Comparison of ENCODE assay signal across 8 cellular contexts in genomic region chr13:113491418-113491883, GRCh38. TPM values are rescaled to one million over a fixed set of nuclear protein-coding genes. Genes with fewer than 3 reads are reported as not detected.
DNase-seq lines count a peak whose midpoint lies in the region; ATAC-seq and TF ChIP-seq lines count a peak whose summit lies in the region.

No MANE protein-coding gene starts in this region.

- peaks cover 61% of the 10 kb centered on the region for H3K79me2 ChIP-seq in DND-41 (ENCODE audit: insufficient read depth, low read length)

- peak overlapping the region; percentile 82 for H3K9ac ChIP-seq in DND-41 (ENCODE audit: low read depth, low read length)

- peak overlapping the region; percentile 39 to 90 (median 74) for H3K27ac Mint-ChIP-seq in immature natural killer cell
- peak overlapping the region; percentile 86 for H3K27ac Mint-ChIP-seq in stimulated activated memory B cell treated with anti-CD40 and anti-IgM and Interleukin-4, amounts not matched to agents 10 μg/mL and 1 μg/mL and 100 μg/mL, for 72 hours

- peaks cover 5 to 9% (median 5%) of the 10 kb centered on the region in 3 donors for H3K27me3 Mint-ChIP-seq in immature natural killer cell (ENCODE audit: low read depth in 3 of 3)
- no peaks in the 10 kb centered on the region for H3K27me3 Mint-ChIP-seq in stimulated activated memory B cell treated with anti-CD40 and anti-IgM and Interleukin-4, amounts not matched to agents 10 μg/mL and 1 μg/mL and 100 μg/mL, for 72 hours

- peaks cover 47 to 60% of the 10 kb centered on the region in 2 donors for H3K4me1 Mint-ChIP-seq in immature natural killer cell
- H3K4me1 Mint-ChIP-seq in stimulated activated memory B cell treated with anti-CD40 and anti-IgM and Interleukin-4, amounts not matched to agents 10 μg/mL and 1 μg/mL and 100 μg/mL, for 72 hours: peaks cover 71% of the 10 kb centered on the region

- H2AFZ ChIP-seq in DND-41 (ENCODE audit: low read depth, low read length): peak overlapping the region; percentile 61

- peak overlapping the region; percentile 70 for H3K27ac ChIP-seq in DND-41 (ENCODE audit: low read length)

- H3K4me2 ChIP-seq in DND-41 (ENCODE audit: insufficient read depth, low read length): peak overlapping the region; percentile 96

- peaks cover 51% of the 10 kb centered on the region for H3K4me1 ChIP-seq in DND-41 (ENCODE audit: insufficient read depth, low read length)

- H3K9me3 ChIP-seq in DND-41 (ENCODE audit: insufficient read depth, low read length, severe bottlenecking): no peaks in the 10 kb centered on the region

- H3K36me3 ChIP-seq in DND-41 (ENCODE audit: insufficient read depth, low read length): peaks cover 18% of the 10 kb centered on the region

- peak overlapping the region; percentile 84 to 90 (median 85) for H3K4me3 Mint-ChIP-seq in immature natural killer cell
- H3K4me3 Mint-ChIP-seq in stimulated activated memory B cell treated with anti-CD40 and anti-IgM and Interleukin-4, amounts not matched to agents 10 μg/mL and 1 μg/mL and 100 μg/mL, for 72 hours: peak overlapping the region; percentile 97

- no peaks in the 10 kb centered on the region for H3K9me3 Mint-ChIP-seq in immature natural killer cell
- no peaks in the 10 kb centered on the region for H3K9me3 Mint-ChIP-seq in stimulated activated memory B cell treated with anti-CD40 and anti-IgM and Interleukin-4, amounts not matched to agents 10 μg/mL and 1 μg/mL and 100 μg/mL, for 72 hours

- DNase-seq in DND-41: no peak
- DNase-seq in LHCN-M2 (ENCODE audit: low read depth): peak; percentile 28
- no peak for DNase-seq in astrocyte of the cerebellum (ENCODE audit: low read depth)
- no peak for DNase-seq in immature natural killer cell
- DNase-seq in activated gamma-delta T cell treated with Interleukin-2 at 50 U/mL for 16 hours: no peak
- DNase-seq in Ammon's horn (ENCODE audit: low spot score): no peak

- no peaks in the 10 kb centered on the region for H3K27me3 ChIP-seq in DND-41 (ENCODE audit: insufficient read depth, low read length, poor library complexity)

- in situ Hi-C loops in astrocyte of the cerebellum (cut with HindIII; ENCODE audit: low sequenced_read_pairs): no loop called here

- TF ChIP-seq CTCF in DND-41 (IDR thresholded peaks at IDR 0.05; ENCODE audit: borderline replicate concordance, extremely low read depth, low read length, poor library complexity, severe bottlenecking) (no peak), astrocyte of the cerebellum (IDR thresholded peaks at IDR 0.05; ENCODE audit: low read depth, low read length, missing control alignments) (no peak)

- peak overlapping the region; percentile 76 to 80 for H3K4me3 ChIP-seq in DND-41 (ENCODE audit: low read depth in 1 of 2, low read length in 2 of 2)
- H3K4me3 ChIP-seq in astrocyte of the cerebellum (ENCODE audit: low read depth, low read length): peak overlapping the region; percentile 83

- H4K20me1 ChIP-seq in DND-41 (ENCODE audit: insufficient read depth, low read length): peaks cover 32% of the 10 kb centered on the region

- no peak for ATAC-seq in DND-41 (ENCODE audit: insufficient read depth, low read depth)
- no peak for ATAC-seq in stimulated activated memory B cell treated with anti-CD40 and anti-IgM and Interleukin-4, amounts not matched to agents 10 μg/mL and 1 μg/mL and 100 μg/mL, for 72 hours
- no peak for ATAC-seq in HG03354 (IDR thresholded peaks at IDR 0.05; ENCODE audit: poor library complexity, severe bottlenecking, unreplicated experiment)

- H3K36me3 Mint-ChIP-seq in immature natural killer cell: peaks cover 4 to 10% (median 5%) of the 10 kb centered on the region in 3 donors
- peaks cover 16% of the 10 kb centered on the region for H3K36me3 Mint-ChIP-seq in stimulated activated memory B cell treated with anti-CD40 and anti-IgM and Interleukin-4, amounts not matched to agents 10 μg/mL and 1 μg/mL and 100 μg/mL, for 72 hours

RNA-seq across cellular contexts. Expression of gene DCUN1D2, which starts 0.9 kb away (rescaled TPM):
- 9.6 and 10.8 TPM in 2 replicates for total RNA-seq in LHCN-M2 (2014; rRNA removed)
- 4.7 TPM for polyA plus RNA-seq in LHCN-M2 (2012)
- 10 to 100 TPM in 1 of 3 donors, 1 to 10 TPM in 2; 7.4 to 23.0 (median 7.6) TPM for polyA plus RNA-seq in immature natural killer cell

RNA-seq across cellular contexts. Expression of gene ADPRHL1, which starts 38.2 kb away (rescaled TPM):
- total RNA-seq in LHCN-M2 (2014; rRNA removed): 9.7 and 10.8 TPM in 2 replicates
- polyA plus RNA-seq in LHCN-M2 (2012): 7.2 TPM
- polyA plus RNA-seq in immature natural killer cell: under 1 TPM in 2 of 3 donors, not detected in 1; 0.14 to 0.36 TPM
